Comparison of ENCODE assay signal across 16 cellular contexts in genomic region chr12:124656947-124657434, GRCh38.
"Had no signal": no experiment of that assay in that cellular context is flagged by ENCODE, and none has a peak within 500 bp of the region (broad histone marks: within the 10 kb centered on the region; RNA-seq: fewer than 3 reads in every experiment).

No MANE protein-coding gene starts in this region.

- DNase-seq: activated CD4-positive, alpha-beta T cell treated with anti-CD3 and anti-CD28 coated beads, Interleukin-2, amount 10 ng/mL, durations not matched to agents 7 days and 5 days; activated CD8-positive, alpha-beta memory T cell treated with anti-CD3 and anti-CD28 coated beads for 24 hours; activated gamma-delta T cell treated with Interleukin-2 at 50 U/mL for 16 hours; amygdala; brain microvascular endothelial cell; effector memory CD8-positive, alpha-beta T cell; gastrocnemius medialis; heart left ventricle; lower lobe of right lung; midbrain; pancreas; stimulated activated CD4-positive, alpha-beta T cell treated with anti-CD3 and anti-CD28 coated beads, Interleukin-12 subunit alpha, Interleukin-12 subunit beta, amount 100 ng/mL, for 4 hours; stimulated activated CD4-positive, alpha-beta T cell treated with anti-CD3 and anti-CD28 coated beads, Interleukin-2, amount 100 ng/mL, for 24 hours; thyroid gland had no signal

- H3K27me3 ChIP-seq: brain microvascular endothelial cell, gastrocnemius medialis, heart left ventricle, pancreas, thyroid gland had no signal

- H3K36me3 Mint-ChIP-seq: activated naive CD8-positive, alpha-beta T cell had no signal

- H3K4me3 Mint-ChIP-seq: activated CD4-positive, alpha-beta T cell treated with anti-CD3 and anti-CD28 coated beads, Interleukin-2, amount 10 ng/mL, durations not matched to agents 7 days and 5 days; activated naive CD8-positive, alpha-beta T cell; effector memory CD8-positive, alpha-beta T cell had no signal

- H3K27ac ChIP-seq: epithelial cell of prostate, lower lobe of right lung, pancreas, thyroid gland had no signal

- H3K27ac Mint-ChIP-seq: activated CD4-positive, alpha-beta T cell treated with anti-CD3 and anti-CD28 coated beads, Interleukin-2, amount 10 ng/mL, durations not matched to agents 7 days and 5 days; activated naive CD8-positive, alpha-beta T cell; effector memory CD8-positive, alpha-beta T cell had no signal

- H3K4me3 ChIP-seq: gastrocnemius medialis, heart left ventricle, lower lobe of right lung, pancreas, thyroid gland had no signal

- H3K4me1 Mint-ChIP-seq: activated CD4-positive, alpha-beta T cell treated with anti-CD3 and anti-CD28 coated beads, Interleukin-2, amount 10 ng/mL, durations not matched to agents 7 days and 5 days had no signal

- ATAC-seq: effector memory CD8-positive, alpha-beta T cell; gastrocnemius medialis; heart left ventricle; lower lobe of right lung; pancreas had no signal

- H3K36me3 ChIP-seq: brain microvascular endothelial cell, gastrocnemius medialis, heart left ventricle, lower lobe of right lung, pancreas, thyroid gland had no signal

- H3K9me3 Mint-ChIP-seq: activated CD4-positive, alpha-beta T cell treated with anti-CD3 and anti-CD28 coated beads, Interleukin-2, amount 10 ng/mL, durations not matched to agents 7 days and 5 days; effector memory CD8-positive, alpha-beta T cell had no signal

- H3K9me3 ChIP-seq: gastrocnemius medialis, heart left ventricle, lower lobe of right lung, pancreas, thyroid gland had no signal
